In genomic region chrY:19601113-19601512, GRCh38 we compare ENCODE assay signal across 21 cellular contexts.
"Had no signal": no experiment of that assay in that cellular context is flagged by ENCODE, and none has a peak within 500 bp of the region (broad histone marks: within the 10 kb centered on the region; RNA-seq: fewer than 3 reads in every experiment).

No MANE protein-coding gene starts in this region.

- H3K27me3 ChIP-seq: foreskin keratinocyte, hepatocyte, right lobe of liver, stomach, transverse colon had no signal

- H3K79me2 ChIP-seq: hepatocyte, parathyroid adenoma had no signal

- H3K4me3 ChIP-seq: hepatocyte, left ventricle myocardium inferior, lower lobe of right lung, prostate gland, right lobe of liver, stomach, thoracic aorta, transverse colon had no signal

- H3K9me3 ChIP-seq: left ventricle myocardium inferior, lower lobe of right lung, prostate gland, right lobe of liver, stomach, thoracic aorta, transverse colon had no signal

- ATAC-seq: effector memory CD8-positive, alpha-beta T cell; foreskin keratinocyte; left cardiac atrium; lower lobe of right lung; right lobe of liver; stimulated activated memory B cell treated with anti-CD40 and anti-IgM and Interleukin-4, amounts not matched to agents 10 μg/mL and 1 μg/mL and 100 μg/mL, for 72 hours had no signal

- H3K4me2 ChIP-seq: hepatocyte had no signal

- DNase-seq: cortex of kidney; effector memory CD8-positive, alpha-beta T cell; erythroblast; foreskin keratinocyte; kidney; left cardiac atrium; left ventricle myocardium inferior; lower lobe of right lung; midbrain; naive B cell; occipital lobe; right lobe of liver; stimulated activated CD4-positive, alpha-beta T cell treated with anti-CD3 and anti-CD28 coated beads, Interleukin-4, amount 100 ng/mL, for 24 hours; stomach; substantia nigra; transverse colon had no signal

- H3K9ac ChIP-seq: parathyroid adenoma had no signal

- H2AFZ ChIP-seq: hepatocyte, parathyroid adenoma had no signal

- H3K27ac ChIP-seq: foreskin keratinocyte, hepatocyte, left ventricle myocardium inferior, lower lobe of right lung, parathyroid adenoma, prostate gland, right lobe of liver, stomach, thoracic aorta, transverse colon had no signal

- H3K36me3 ChIP-seq: left ventricle myocardium inferior, prostate gland, right lobe of liver, thoracic aorta, transverse colon had no signal

- H3K4me1 ChIP-seq: left ventricle myocardium inferior, lower lobe of right lung, parathyroid adenoma, prostate gland, right lobe of liver, stomach, transverse colon had no signal
